ENCODE assay signal across 17 cellular contexts in genomic region chr6:135944120-135944519, GRCh38.
A peak's percentile ranks its signal among the peaks of the same experiment; 100 is the strongest.
DNase-seq lines count a peak whose midpoint lies in the region; ATAC-seq and TF ChIP-seq lines count a peak whose summit lies in the region.
"Had no signal": no experiment of that assay in that cellular context is flagged by ENCODE, and none has a peak within 500 bp of the region (broad histone marks: within the 10 kb centered on the region; RNA-seq: fewer than 3 reads in every experiment).

No MANE protein-coding gene starts in this region.

- TF ChIP-seq POLR2A in spleen (IDR thresholded peaks at IDR 0.05) = no peak

- no peak for TF ChIP-seq CTCF in C4-2B (conservative IDR thresholded peaks at IDR 0.05)
- no peak for TF ChIP-seq CTCF in VCaP (conservative IDR thresholded peaks at IDR 0.05)
- no peak for TF ChIP-seq CTCF in spleen (IDR thresholded peaks at IDR 0.05 in 8 of 11, conservative IDR thresholded peaks at IDR 0.05 in 3 of 11)

- no peaks in the 10 kb centered on the region for H3K36me3 ChIP-seq in spleen
- H3K36me3 ChIP-seq: BLaER1 treated with 17β-estradiol and CSF1 and Interleukin-3, amounts not matched to agents 10 nM and 100 nM had no signal

- no peaks in the 10 kb centered on the region for H3K9me3 ChIP-seq in spleen
- H3K9me3 ChIP-seq: BLaER1 treated with 17β-estradiol and CSF1 and Interleukin-3, amounts not matched to agents 10 nM and 100 nM had no signal

- H3K27me3 ChIP-seq in layer of hippocampus (ENCODE audit: control insufficient read depth, insufficient read depth, low read length) = no peaks in the 10 kb centered on the region
- H3K27me3 ChIP-seq in spleen (replicated peaks in 1 of 7) = no peaks in the 10 kb centered on the region
- H3K27me3 ChIP-seq: BLaER1 treated with 17β-estradiol and CSF1 and Interleukin-3, amounts not matched to agents 10 nM and 100 nM had no signal

- H3K9me3 Mint-ChIP-seq in stimulated activated effector memory CD8-positive, alpha-beta T cell treated with anti-CD3 and anti-CD28 coated beads, Interleukin-12 subunit alpha, Interleukin-12 subunit beta, amount 100 ng/mL, for 72 hours = no peaks in the 10 kb centered on the region
- H3K9me3 Mint-ChIP-seq: CD4-positive, CD25-positive, alpha-beta regulatory T cell; CD8-positive, alpha-beta memory T cell; H9 had no signal

- no peak overlapping the region for H3K4me3 ChIP-seq in spleen
- H3K4me3 ChIP-seq: BLaER1 treated with 17β-estradiol and CSF1 and Interleukin-3, amounts not matched to agents 10 nM and 100 nM had no signal

- ATAC-seq in stimulated activated effector memory CD8-positive, alpha-beta T cell treated with anti-CD3 and anti-CD28 coated beads, Interleukin-12 subunit alpha, Interleukin-12 subunit beta, amount 100 ng/mL, for 72 hours = peak; percentile 37
- ATAC-seq: HepG2 had no signal

- H3K27ac ChIP-seq in C4-2B = peak overlapping the region; percentile 46
- peak overlapping the region; percentile 57 for H3K27ac ChIP-seq in VCaP
- peak overlapping the region; percentile 21 for H3K27ac ChIP-seq in layer of hippocampus (ENCODE audit: low read depth, low read length)
- no peak overlapping the region for H3K27ac ChIP-seq in spleen
- H3K27ac ChIP-seq: BLaER1 treated with 17β-estradiol and CSF1 and Interleukin-3, amounts not matched to agents 10 nM and 100 nM had no signal

- no peak for DNase-seq in stimulated activated effector memory CD8-positive, alpha-beta T cell treated with anti-CD3 and anti-CD28 coated beads, Interleukin-12 subunit alpha, Interleukin-12 subunit beta, amount 100 ng/mL, for 72 hours (ENCODE audit: low spot score in 2 of 2)
- DNase-seq in KG1 (lab: John Stamatoyannopoulos, UW) (no peak), spleen (no peak)
- DNase-seq: CD4-positive, CD25-positive, alpha-beta regulatory T cell; CD8-positive, alpha-beta memory T cell; COR-L47; DMS 273 treated with DMSO at 0.1 percent for 48 hours; DMS53; DND-41; EL; H9 had no signal

- 84 to 99% (median 91%) methylated on average over 6 of the region's 6 CpGs for WGBS in spleen, 5 donors

- H3K27ac Mint-ChIP-seq in stimulated activated effector memory CD8-positive, alpha-beta T cell treated with anti-CD3 and anti-CD28 coated beads, Interleukin-12 subunit alpha, Interleukin-12 subunit beta, amount 100 ng/mL, for 72 hours = no peak overlapping the region
- H3K27ac Mint-ChIP-seq: B cell; CD4-positive, CD25-positive, alpha-beta regulatory T cell; CD8-positive, alpha-beta memory T cell; H9 had no signal

- no peaks in the 10 kb centered on the region for H3K4me1 Mint-ChIP-seq in stimulated activated effector memory CD8-positive, alpha-beta T cell treated with anti-CD3 and anti-CD28 coated beads, Interleukin-12 subunit alpha, Interleukin-12 subunit beta, amount 100 ng/mL, for 72 hours
- H3K4me1 Mint-ChIP-seq: B cell; CD4-positive, CD25-positive, alpha-beta regulatory T cell; CD8-positive, alpha-beta memory T cell; H9 had no signal

- no peak overlapping the region for H3K4me3 Mint-ChIP-seq in stimulated activated effector memory CD8-positive, alpha-beta T cell treated with anti-CD3 and anti-CD28 coated beads, Interleukin-12 subunit alpha, Interleukin-12 subunit beta, amount 100 ng/mL, for 72 hours
- H3K4me3 Mint-ChIP-seq: B cell; CD4-positive, CD25-positive, alpha-beta regulatory T cell; CD8-positive, alpha-beta memory T cell; H9 had no signal

- intact Hi-C loops in spleen (cut with DNase I; ENCODE audit: low total_unique reads) = no loop called here

- no peaks in the 10 kb centered on the region for H3K36me3 Mint-ChIP-seq in stimulated activated effector memory CD8-positive, alpha-beta T cell treated with anti-CD3 and anti-CD28 coated beads, Interleukin-12 subunit alpha, Interleukin-12 subunit beta, amount 100 ng/mL, for 72 hours
- H3K36me3 Mint-ChIP-seq: CD4-positive, CD25-positive, alpha-beta regulatory T cell; CD8-positive, alpha-beta memory T cell had no signal

- no peaks in the 10 kb centered on the region for H3K4me1 ChIP-seq in spleen
- H3K4me1 ChIP-seq: BLaER1 treated with 17β-estradiol and CSF1 and Interleukin-3, amounts not matched to agents 10 nM and 100 nM had no signal

Comparison
In these comparisons a context has a peak if more than half of its experiments do, and no peak if none do; other contexts are left out.
1. H3K27ac ChIP-seq: peak in C4-2B (single experiment), VCaP (single experiment) and layer of hippocampus (single experiment); none in spleen (0 of 8).